8 cellular contexts compared by ENCODE assay signal in the genomic region with DNA sequence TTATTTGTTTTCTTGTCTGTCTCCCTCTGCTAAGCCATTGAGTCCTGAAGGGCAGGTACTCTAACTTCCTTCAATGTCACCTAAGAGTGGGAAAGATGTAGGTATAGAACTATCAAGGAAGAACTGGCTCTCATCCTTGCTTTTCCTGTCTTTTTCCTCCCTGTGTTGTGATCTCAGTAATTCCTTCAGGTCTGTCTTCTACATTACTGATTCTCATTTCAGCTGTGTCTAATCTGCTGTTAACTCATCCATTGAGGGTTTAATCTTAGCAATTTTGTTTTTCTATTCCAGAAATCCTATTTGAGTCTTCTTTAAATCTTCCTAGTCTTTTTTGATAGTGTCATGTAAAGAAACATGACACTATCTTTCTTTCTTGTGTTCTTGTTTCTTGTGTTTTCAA.
"Had no signal": no experiment of that assay in that cellular context is flagged by ENCODE, and none has a peak within 500 bp of the region (broad histone marks: within the 10 kb centered on the region; RNA-seq: fewer than 3 reads in every experiment).

No MANE protein-coding gene starts in this region.

- FAIRE-seq: G401.6, GM12878, GM12891, GM12892, GM18507, GM19239 had no signal

- DNase-seq: GDM1, GF-D8 had no signal

- H3K4me3 ChIP-seq: GM12878 had no signal

- ATAC-seq: GM12878 had no signal
